1 cellular context compared by ENCODE assay signal in genomic region chr19:3285647-3286176, GRCh38.
A peak's percentile ranks its signal among the peaks of the same experiment; 100 is the strongest.
TF ChIP-seq lines count a peak whose summit lies in the region.

No MANE protein-coding gene starts in this region.

TF ChIP-seq in K562, 482 proteins besides CTCF, POLR2A, EP300 and RAD21 (continued from another document):
- peak; percentile 85 for TF ChIP-seq USF1 (CRISPR knock-in tag; IDR thresholded peaks at IDR 0.05)
- TF ChIP-seq CC2D1A (IDR thresholded peaks at IDR 0.05) = no peak
- TF ChIP-seq NCOR1 (IDR thresholded peaks at IDR 0.05) = no peak
- TF ChIP-seq CTBP1 (IDR thresholded peaks at IDR 0.05; ENCODE audit: borderline replicate concordance) = no peak
- no peak for TF ChIP-seq ZNF707 (CRISPR knock-in tag; conservative IDR thresholded peaks at IDR 0.05)
- no peak for TF ChIP-seq HES1 (IDR thresholded peaks at IDR 0.05; ENCODE audit: low read depth)
- TF ChIP-seq FOS (IDR thresholded peaks at IDR 0.05; ENCODE audit: extremely low read depth, insufficient read length) = no peak
- peak; percentile 66; the same call in 1 of the 2 replicates for TF ChIP-seq RAD51 (IDR thresholded peaks at IDR 0.05; ENCODE audit: borderline replicate concordance, low read depth)
- TF ChIP-seq ZFP30 (CRISPR knock-in tag; IDR thresholded peaks at IDR 0.05; ENCODE audit: borderline replicate concordance) = no peak
- no peak for TF ChIP-seq BRF2 (IDR thresholded peaks at IDR 0.05; ENCODE audit: borderline replicate concordance, insufficient read depth, insufficient read length)
- no peak for TF ChIP-seq GMEB1 (CRISPR knock-in tag; IDR thresholded peaks at IDR 0.05)
- no peak for TF ChIP-seq HLTF (IDR thresholded peaks at IDR 0.05)
- peak; percentile 88 for TF ChIP-seq MAX (CRISPR knock-in tag; IDR thresholded peaks at IDR 0.05)
- no peak for TF ChIP-seq DNMT1 (IDR thresholded peaks at IDR 0.05)
- TF ChIP-seq ZNF696 (CRISPR knock-in tag; conservative IDR thresholded peaks at IDR 0.05) = no peak
- no peak for TF ChIP-seq NR2C2 (CRISPR knock-in tag; IDR thresholded peaks at IDR 0.05)
- no peak for TF ChIP-seq NR2C2 (tag; IDR thresholded peaks at IDR 0.05)
- TF ChIP-seq ZNF277 (CRISPR knock-in tag; IDR thresholded peaks at IDR 0.05; ENCODE audit: borderline replicate concordance) = no peak
- TF ChIP-seq SAP30 (IDR thresholded peaks at IDR 0.05; ENCODE audit: borderline replicate concordance, insufficient read depth, low read depth, low read length, poor library complexity, severe bottlenecking) = peak; percentile 82
- TF ChIP-seq ZNF165 (CRISPR knock-in tag; IDR thresholded peaks at IDR 0.05; ENCODE audit: borderline replicate concordance) = no peak
- no peak for TF ChIP-seq YBX1 (IDR thresholded peaks at IDR 0.05)
- TF ChIP-seq MAZ (CRISPR knock-in tag; conservative IDR thresholded peaks at IDR 0.05 in 1 of 2, IDR thresholded peaks at IDR 0.05 in 1 of 2) = 0 out of 4 replicates have a peak, but pooled peaks of 1 of the 2 experiments have one; percentile 49
- TF ChIP-seq KLF13 (tag; IDR thresholded peaks at IDR 0.05; ENCODE audit: borderline replicate concordance, low read depth) = peak; percentile 31; the same call in 1 of the 2 replicates
- no peak for TF ChIP-seq CEBPZ (IDR thresholded peaks at IDR 0.05; ENCODE audit: borderline replicate concordance, low read depth, low read length)
- TF ChIP-seq SMARCC2 (IDR thresholded peaks at IDR 0.05; ENCODE audit: low read depth) = no peak
- TF ChIP-seq ATF3 (IDR thresholded peaks at IDR 0.05) = no peak
- TF ChIP-seq ATF3 (CRISPR knock-in tag; conservative IDR thresholded peaks at IDR 0.05) = no peak
- no peak for TF ChIP-seq THRA (IDR thresholded peaks at IDR 0.05)
- TF ChIP-seq ZKSCAN8 (CRISPR knock-in tag; IDR thresholded peaks at IDR 0.05) = no peak
- no peak for TF ChIP-seq ETV6 (IDR thresholded peaks at IDR 0.05; ENCODE audit: borderline replicate concordance in 1 of 2, low read depth in 2 of 2, low read length in 1 of 2)
- TF ChIP-seq ETV6 (CRISPR knock-in tag; IDR thresholded peaks at IDR 0.05; ENCODE audit: borderline replicate concordance) = no peak
- TF ChIP-seq ZNF644 (tag; IDR thresholded peaks at IDR 0.05; ENCODE audit: low read depth) = no peak
- no peak for TF ChIP-seq PRDM10 (IDR thresholded peaks at IDR 0.05; ENCODE audit: partially characterized antibody)
- 0 out of 2 replicates have a peak, but pooled peaks have one; percentile 31 for TF ChIP-seq RB1 (IDR thresholded peaks at IDR 0.05; ENCODE audit: low read depth)
- no peak for TF ChIP-seq FOXP4 (CRISPR knock-in tag; IDR thresholded peaks at IDR 0.05; ENCODE audit: borderline replicate concordance)
- TF ChIP-seq USF2 (CRISPR knock-in tag; IDR thresholded peaks at IDR 0.05) = peak; percentile 78
- TF ChIP-seq ASH1L (IDR thresholded peaks at IDR 0.05; ENCODE audit: borderline replicate concordance, low read depth, partially characterized antibody) = no peak
- no peak for TF ChIP-seq FOXK1 (CRISPR knock-in tag; IDR thresholded peaks at IDR 0.05; ENCODE audit: borderline replicate concordance)
- TF ChIP-seq ZNF253 (CRISPR knock-in tag; conservative IDR thresholded peaks at IDR 0.05) = no peak
- TF ChIP-seq ETS2 (tag; IDR thresholded peaks at IDR 0.05; ENCODE audit: borderline replicate concordance, poor library complexity, severe bottlenecking) = no peak
- TF ChIP-seq SMAD2 (IDR thresholded peaks at IDR 0.05; ENCODE audit: low read depth, low read length) = no peak
- TF ChIP-seq FOXM1 (IDR thresholded peaks at IDR 0.05; ENCODE audit: low read depth) = no peak
- no peak for TF ChIP-seq FOXM1 (CRISPR knock-in tag; IDR thresholded peaks at IDR 0.05; ENCODE audit: low read depth)
